In the genomic region with DNA sequence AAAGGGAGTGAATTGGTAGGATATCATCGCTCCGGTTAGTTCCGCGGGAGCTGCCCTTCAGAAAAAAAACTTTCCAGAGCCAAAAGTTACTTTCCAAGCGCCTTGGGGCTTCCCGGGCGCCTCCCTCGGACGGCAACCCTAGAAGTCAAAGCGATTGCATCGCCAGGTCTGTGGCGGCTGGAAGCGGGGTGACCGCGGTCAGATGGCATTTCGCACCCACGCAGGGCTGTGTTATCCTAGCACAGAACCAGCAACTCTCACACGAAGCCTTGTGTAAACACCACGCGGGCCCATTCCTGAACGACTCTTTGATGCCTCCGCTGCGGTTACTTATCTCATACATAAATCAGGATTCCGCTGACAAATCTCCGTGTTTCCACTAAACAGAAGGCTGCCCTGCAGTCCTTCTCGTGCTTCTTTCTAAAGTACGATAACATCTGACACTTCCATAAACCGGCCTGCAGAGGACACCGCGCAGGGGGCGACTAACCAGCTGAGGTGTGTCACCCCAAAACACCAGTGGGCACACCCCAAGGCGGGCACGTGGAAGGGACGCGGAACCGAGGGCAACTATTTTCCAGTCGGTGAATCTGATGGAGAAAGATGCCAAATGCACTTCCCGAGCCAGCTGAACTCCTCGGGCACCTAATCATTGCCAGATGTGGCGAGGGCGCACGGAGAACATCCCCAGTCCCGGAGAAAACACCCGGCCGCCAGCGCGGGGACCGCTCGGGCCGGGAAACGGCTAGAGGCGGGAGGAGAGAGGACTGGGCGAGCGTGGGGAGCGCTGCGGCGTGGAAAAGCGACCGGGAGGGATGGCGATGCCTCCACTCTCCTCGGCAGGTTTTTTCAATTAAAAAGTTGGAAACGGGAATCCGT, we compare ENCODE assay signal across 1 cellular context.
A peak's percentile ranks its signal among the peaks of the same experiment; 100 is the strongest.
TF ChIP-seq lines count a peak whose summit lies in the region.

No MANE protein-coding gene starts in this region.

TF ChIP-seq in K562, 482 proteins besides CTCF, POLR2A, EP300 and RAD21 (continued from another document and continues in another):
- TF ChIP-seq PKNOX1 (IDR thresholded peaks at IDR 0.05) = peak; percentile 62; the same call in 1 of the 2 replicates
- TF ChIP-seq ZNF263 (CRISPR knock-in tag; IDR thresholded peaks at IDR 0.05; ENCODE audit: borderline replicate concordance) = no peak
- TF ChIP-seq ZNF785 (CRISPR knock-in tag; IDR thresholded peaks at IDR 0.05) = no peak
- TF ChIP-seq, protein P1, sequence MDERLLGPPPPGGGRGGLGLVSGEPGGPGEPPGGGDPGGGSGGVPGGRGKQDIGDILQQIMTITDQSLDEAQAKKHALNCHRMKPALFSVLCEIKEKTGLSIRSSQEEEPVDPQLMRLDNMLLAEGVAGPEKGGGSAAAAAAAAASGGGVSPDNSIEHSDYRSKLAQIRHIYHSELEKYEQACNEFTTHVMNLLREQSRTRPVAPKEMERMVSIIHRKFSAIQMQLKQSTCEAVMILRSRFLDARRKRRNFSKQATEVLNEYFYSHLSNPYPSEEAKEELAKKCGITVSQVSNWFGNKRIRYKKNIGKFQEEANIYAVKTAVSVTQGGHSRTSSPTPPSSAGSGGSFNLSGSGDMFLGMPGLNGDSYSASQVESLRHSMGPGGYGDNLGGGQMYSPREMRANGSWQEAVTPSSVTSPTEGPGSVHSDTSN (CRISPR knock-in tag; IDR thresholded peaks at IDR 0.05; ENCODE audit: low read depth) = no peak
- TF ChIP-seq, protein P1 (tag; conservative IDR thresholded peaks at IDR 0.05; ENCODE audit: low read depth) = peak; percentile 68
- TF ChIP-seq TBL1XR1 (IDR thresholded peaks at IDR 0.05; ENCODE audit: low read length in 2 of 2) = no peak
- TF ChIP-seq BRD4 (IDR thresholded peaks at IDR 0.05) = no peak
- TF ChIP-seq ZNF174 (CRISPR knock-in tag; IDR thresholded peaks at IDR 0.05) = no peak
- TF ChIP-seq TEAD4 (IDR thresholded peaks at IDR 0.05; ENCODE audit: low read length) = peak; percentile 50; the same call in 1 of the 2 replicates
- no peak for TF ChIP-seq TEAD4 (CRISPR knock-in tag; IDR thresholded peaks at IDR 0.05; ENCODE audit: borderline replicate concordance)
- no peak for TF ChIP-seq SRSF3 (IDR thresholded peaks at IDR 0.05; ENCODE audit: insufficient read depth, low read length)
- no peak for TF ChIP-seq BCLAF1 (IDR thresholded peaks at IDR 0.05; ENCODE audit: borderline replicate concordance in 1 of 2, control insufficient read depth in 1 of 2, low read depth in 2 of 2, low read length in 1 of 2)
- no peak for TF ChIP-seq ILF3 (IDR thresholded peaks at IDR 0.05; ENCODE audit: borderline replicate concordance)
- no peak for TF ChIP-seq ZFP36 (IDR thresholded peaks at IDR 0.05; ENCODE audit: low read depth, low read length, partially characterized antibody)
- TF ChIP-seq EGR1 (conservative IDR thresholded peaks at IDR 0.05) = peak; percentile 52
- no peak for TF ChIP-seq CC2D1A (IDR thresholded peaks at IDR 0.05)
- TF ChIP-seq LEF1 (IDR thresholded peaks at IDR 0.05) = peak; percentile 62; the same call in 1 of the 2 replicates
- no peak for TF ChIP-seq POU5F1 (IDR thresholded peaks at IDR 0.05; ENCODE audit: borderline replicate concordance, low read depth, low read length, partially characterized antibody)
- peak; percentile 87 for TF ChIP-seq FOXJ2 (tag; IDR thresholded peaks at IDR 0.05)
- no peak for TF ChIP-seq RERE (CRISPR knock-in tag; IDR thresholded peaks at IDR 0.05; ENCODE audit: borderline replicate concordance)
- TF ChIP-seq PML (IDR thresholded peaks at IDR 0.05; ENCODE audit: low read length) = no peak
- TF ChIP-seq ZNF143 (CRISPR knock-in tag; IDR thresholded peaks at IDR 0.05) = no peak
- no peak for TF ChIP-seq PHB (CRISPR knock-in tag; IDR thresholded peaks at IDR 0.05)
- no peak for TF ChIP-seq ZNF280A (IDR thresholded peaks at IDR 0.05; ENCODE audit: low read depth, partially characterized antibody)
- TF ChIP-seq POLR2AphosphoS2 (IDR thresholded peaks at IDR 0.05; ENCODE audit: low read length) = no peak
- no peak for TF ChIP-seq MCM2 (IDR thresholded peaks at IDR 0.05; ENCODE audit: low read depth)
- no peak for TF ChIP-seq MCM5 (IDR thresholded peaks at IDR 0.05; ENCODE audit: low read depth)
- no peak for TF ChIP-seq NFE2L1 (tag; IDR thresholded peaks at IDR 0.05; ENCODE audit: borderline replicate concordance, low read depth)
- TF ChIP-seq TCFL5 (CRISPR knock-in tag; conservative IDR thresholded peaks at IDR 0.05) = no peak
- TF ChIP-seq MEIS2 (IDR thresholded peaks at IDR 0.05; ENCODE audit: partially characterized antibody) = peak; percentile 92
- TF ChIP-seq, protein P2, sequence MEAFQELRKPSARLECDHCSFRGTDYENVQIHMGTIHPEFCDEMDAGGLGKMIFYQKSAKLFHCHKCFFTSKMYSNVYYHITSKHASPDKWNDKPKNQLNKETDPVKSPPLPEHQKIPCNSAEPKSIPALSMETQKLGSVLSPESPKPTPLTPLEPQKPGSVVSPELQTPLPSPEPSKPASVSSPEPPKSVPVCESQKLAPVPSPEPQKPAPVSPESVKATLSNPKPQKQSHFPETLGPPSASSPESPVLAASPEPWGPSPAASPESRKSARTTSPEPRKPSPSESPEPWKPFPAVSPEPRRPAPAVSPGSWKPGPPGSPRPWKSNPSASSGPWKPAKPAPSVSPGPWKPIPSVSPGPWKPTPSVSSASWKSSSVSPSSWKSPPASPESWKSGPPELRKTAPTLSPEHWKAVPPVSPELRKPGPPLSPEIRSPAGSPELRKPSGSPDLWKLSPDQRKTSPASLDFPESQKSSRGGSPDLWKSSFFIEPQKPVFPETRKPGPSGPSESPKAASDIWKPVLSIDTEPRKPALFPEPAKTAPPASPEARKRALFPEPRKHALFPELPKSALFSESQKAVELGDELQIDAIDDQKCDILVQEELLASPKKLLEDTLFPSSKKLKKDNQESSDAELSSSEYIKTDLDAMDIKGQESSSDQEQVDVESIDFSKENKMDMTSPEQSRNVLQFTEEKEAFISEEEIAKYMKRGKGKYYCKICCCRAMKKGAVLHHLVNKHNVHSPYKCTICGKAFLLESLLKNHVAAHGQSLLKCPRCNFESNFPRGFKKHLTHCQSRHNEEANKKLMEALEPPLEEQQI (IDR thresholded peaks at IDR 0.05) = no peak
- no peak for TF ChIP-seq ZNF224 (CRISPR knock-in tag; IDR thresholded peaks at IDR 0.05)
- no peak for TF ChIP-seq MYBL2 (IDR thresholded peaks at IDR 0.05; ENCODE audit: low read depth)
- TF ChIP-seq MYBL2 (CRISPR knock-in tag; IDR thresholded peaks at IDR 0.05; ENCODE audit: borderline replicate concordance) = no peak
- no peak for TF ChIP-seq ATF6 (CRISPR knock-in tag; IDR thresholded peaks at IDR 0.05)
- no peak for TF ChIP-seq ZNF274 (IDR thresholded peaks at IDR 0.05; ENCODE audit: borderline replicate concordance, low read depth, low read length)
- no peak for TF ChIP-seq SRSF1 (IDR thresholded peaks at IDR 0.05; ENCODE audit: low read depth, low read length)
